ENCODE assay signal across 1 cellular context in genomic region chr11:86175585-86175984, GRCh38.
TF ChIP-seq lines count a peak whose summit lies in the region.

No MANE protein-coding gene starts in this region.

TF ChIP-seq in IMR-90, 13 proteins besides CTCF, POLR2A, EP300 and RAD21 (continued from another document):
- TF ChIP-seq BHLHE40 (IDR thresholded peaks at IDR 0.05; ENCODE audit: low read depth, low read length) (no peak), CEBPB (IDR thresholded peaks at IDR 0.05; ENCODE audit: low read depth, low read length) (no peak), MXI1 (IDR thresholded peaks at IDR 0.05; ENCODE audit: borderline replicate concordance, low read depth, low read length) (no peak), USF2 (IDR thresholded peaks at IDR 0.05; ENCODE audit: low read depth, low read length) (no peak), FOS (IDR thresholded peaks at IDR 0.05; ENCODE audit: low read depth, low read length) (no peak), RFX5 (IDR thresholded peaks at IDR 0.05; ENCODE audit: low read depth, low read length) (no peak), ELK1 (IDR thresholded peaks at IDR 0.05; ENCODE audit: borderline replicate concordance, low read depth, low read length) (no peak)
TF ChIP-seq in IMR-90: peak in this region for 0.
